Comparison of ENCODE assay signal across 21 cellular contexts in genomic region chr2:80068068-80068467, GRCh38.
DNase-seq lines count a peak whose midpoint lies in the region; ATAC-seq and TF ChIP-seq lines count a peak whose summit lies in the region.
"Had no signal": no experiment of that assay in that cellular context is flagged by ENCODE, and none has a peak within 500 bp of the region (broad histone marks: within the 10 kb centered on the region; RNA-seq: fewer than 3 reads in every experiment).

No MANE protein-coding gene starts in this region.

- peak overlapping the region in 1 of 2 donors; percentile 45 for H3K27ac ChIP-seq in lung (ENCODE audit: low read depth in 1 of 2, low read length in 1 of 2)
- H3K27ac ChIP-seq: esophagus squamous epithelium, hepatocyte, suprapubic skin, WERI-Rb-1 had no signal

- no peaks in the 10 kb centered on the region for H3K27me3 ChIP-seq in lung (ENCODE audit: control insufficient read depth, insufficient read depth)
- H3K27me3 ChIP-seq: esophagus squamous epithelium, hepatocyte, suprapubic skin had no signal

- ATAC-seq in lung (ENCODE audit: insufficient read depth, low FRiP score) (peak; percentile 86), HG03196 (IDR thresholded peaks at IDR 0.05; ENCODE audit: unreplicated experiment) (no peak)
- ATAC-seq: activated T-cell treated with anti-CD3 and anti-CD28 coated beads, Interleukin-2, amount 50 U/mL, for 4 hours; CD8-positive, alpha-beta T cell; left colon; naive thymus-derived CD8-positive, alpha-beta T cell had no signal

- H3K9me3 ChIP-seq in lung (ENCODE audit: control insufficient read depth in 2 of 2, insufficient read depth in 1 of 2, low read length in 1 of 2), result no peaks in the 10 kb centered on the region
- H3K9me3 ChIP-seq: esophagus squamous epithelium, suprapubic skin had no signal

- WGBS in lung, 2 donors, result 66 to 90% methylated on average over 2 of the region's 2 CpGs

- H3K36me3 ChIP-seq in lung (ENCODE audit: control insufficient read depth in 2 of 2, insufficient read depth in 2 of 2, low read length in 2 of 2), result no peaks in the 10 kb centered on the region
- H3K36me3 ChIP-seq: esophagus squamous epithelium, suprapubic skin, WERI-Rb-1 had no signal

- H3K4me3 ChIP-seq in lung, result no peak overlapping the region
- H3K4me3 ChIP-seq: esophagus squamous epithelium, hepatocyte, suprapubic skin had no signal

- H3K4me1 ChIP-seq in lung (ENCODE audit: control insufficient read depth in 2 of 2, insufficient read depth in 2 of 2, low read length in 2 of 2), result peaks cover 0 to 1% of the 10 kb centered on the region in 2 donors
- H3K4me1 ChIP-seq: esophagus squamous epithelium, suprapubic skin had no signal

- TF ChIP-seq CTCF in lung (IDR thresholded peaks at IDR 0.05; ENCODE audit: control extremely low read depth, extremely low read depth) (no peak), GM20000 (IDR thresholded peaks at IDR 0.05; ENCODE audit: extremely low read depth, missing control alignments) (no peak)

- DNase-seq in NCI-H2196 (lab: John Stamatoyannopoulos, UW; ENCODE audit: unreplicated experiment) (peak; percentile 3), NCI-H2196 treated with DMSO at 0.1 percent for 48 hours (lab: John Stamatoyannopoulos, UW; ENCODE audit: unreplicated experiment) (no peak), NCI-H1092 (lab: John Stamatoyannopoulos, UW) (peak; percentile 30), NCI-H345 treated with DMSO at 0.1 percent for 48 hours (lab: John Stamatoyannopoulos, UW; ENCODE audit: unreplicated experiment) (peak; percentile 12), lung (ENCODE audit: low spot score) (peak; percentile 62), GM20000 (ENCODE audit: low spot score) (no peak), amygdala (lab: John Stamatoyannopoulos, UW) (no peak)
- DNase-seq: activated CD4-positive, alpha-beta T cell treated with anti-CD3 and anti-CD28 coated beads, Interleukin-2, amount 10 ng/mL, durations not matched to agents 7 days and 5 days; activated gamma-delta T cell treated with Interleukin-2 at 50 U/mL for 16 hours; activated T-cell treated with anti-CD3 and anti-CD28 coated beads, Interleukin-2, amount 50 U/mL, for 4 hours; CD8-positive, alpha-beta T cell; dermis blood vessel endothelial cell; esophagus squamous epithelium; left colon; naive thymus-derived CD8-positive, alpha-beta T cell; nucleus accumbens; stimulated activated naive CD4-positive, alpha-beta T cell; WERI-Rb-1 had no signal

Comparison
In these comparisons a context has a peak if more than half of its experiments do, and no peak if none do; other contexts are left out.
1. DNase-seq: peak in NCI-H2196 (single experiment), NCI-H1092 (single experiment), NCI-H345 treated with DMSO at 0.1 percent for 48 hours (single experiment) and lung (single experiment); none in NCI-H2196 treated with DMSO at 0.1 percent for 48 hours (single experiment), GM20000 (single experiment) and amygdala (0 of 56).